In the genomic region with DNA sequence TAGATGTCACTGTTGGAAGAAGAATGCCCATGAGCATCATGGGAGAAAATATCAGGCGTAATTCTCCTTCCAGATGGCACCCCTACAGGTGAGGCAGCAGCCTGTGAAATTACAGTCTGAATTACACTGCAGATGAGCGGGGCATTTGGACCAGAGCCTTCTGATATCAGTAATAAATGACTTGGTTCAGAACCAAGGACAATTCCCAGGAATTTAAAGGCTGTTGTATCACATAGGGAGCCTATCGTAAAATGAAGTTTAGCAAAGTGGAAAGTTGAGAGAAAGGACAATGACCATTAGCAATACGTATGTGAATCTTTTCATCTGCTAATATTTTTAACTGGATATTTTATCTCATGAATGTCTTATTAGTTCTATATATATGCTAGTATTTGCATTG, we compare ENCODE assay signal across 2 cellular contexts.
A peak's percentile ranks its signal among the peaks of the same experiment; 100 is the strongest.
TF ChIP-seq lines count a peak whose summit lies in the region.

No MANE protein-coding gene starts in this region.

TF ChIP-seq in GM23338, 12 proteins besides CTCF, POLR2A, EP300 and RAD21 (continued from another document):
- TF ChIP-seq, protein P1, sequence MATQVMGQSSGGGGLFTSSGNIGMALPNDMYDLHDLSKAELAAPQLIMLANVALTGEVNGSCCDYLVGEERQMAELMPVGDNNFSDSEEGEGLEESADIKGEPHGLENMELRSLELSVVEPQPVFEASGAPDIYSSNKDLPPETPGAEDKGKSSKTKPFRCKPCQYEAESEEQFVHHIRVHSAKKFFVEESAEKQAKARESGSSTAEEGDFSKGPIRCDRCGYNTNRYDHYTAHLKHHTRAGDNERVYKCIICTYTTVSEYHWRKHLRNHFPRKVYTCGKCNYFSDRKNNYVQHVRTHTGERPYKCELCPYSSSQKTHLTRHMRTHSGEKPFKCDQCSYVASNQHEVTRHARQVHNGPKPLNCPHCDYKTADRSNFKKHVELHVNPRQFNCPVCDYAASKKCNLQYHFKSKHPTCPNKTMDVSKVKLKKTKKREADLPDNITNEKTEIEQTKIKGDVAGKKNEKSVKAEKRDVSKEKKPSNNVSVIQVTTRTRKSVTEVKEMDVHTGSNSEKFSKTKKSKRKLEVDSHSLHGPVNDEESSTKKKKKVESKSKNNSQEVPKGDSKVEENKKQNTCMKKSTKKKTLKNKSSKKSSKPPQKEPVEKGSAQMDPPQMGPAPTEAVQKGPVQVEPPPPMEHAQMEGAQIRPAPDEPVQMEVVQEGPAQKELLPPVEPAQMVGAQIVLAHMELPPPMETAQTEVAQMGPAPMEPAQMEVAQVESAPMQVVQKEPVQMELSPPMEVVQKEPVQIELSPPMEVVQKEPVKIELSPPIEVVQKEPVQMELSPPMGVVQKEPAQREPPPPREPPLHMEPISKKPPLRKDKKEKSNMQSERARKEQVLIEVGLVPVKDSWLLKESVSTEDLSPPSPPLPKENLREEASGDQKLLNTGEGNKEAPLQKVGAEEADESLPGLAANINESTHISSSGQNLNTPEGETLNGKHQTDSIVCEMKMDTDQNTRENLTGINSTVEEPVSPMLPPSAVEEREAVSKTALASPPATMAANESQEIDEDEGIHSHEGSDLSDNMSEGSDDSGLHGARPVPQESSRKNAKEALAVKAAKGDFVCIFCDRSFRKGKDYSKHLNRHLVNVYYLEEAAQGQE (IDR thresholded peaks at IDR 0.05; ENCODE audit: unreplicated experiment): peak; percentile 26

TF ChIP-seq in WTC11, 78 proteins besides CTCF, POLR2A, EP300 and RAD21 (continued from another document):
- TF ChIP-seq ZNF423 (CRISPR knock-in tag; IDR thresholded peaks at IDR 0.05): no peak
- TF ChIP-seq JUN (CRISPR knock-in tag; IDR thresholded peaks at IDR 0.05): no peak
- no peak for TF ChIP-seq GABPB1 (CRISPR knock-in tag; IDR thresholded peaks at IDR 0.05)
- TF ChIP-seq GTF2I (CRISPR knock-in tag; conservative IDR thresholded peaks at IDR 0.05): no peak
- no peak for TF ChIP-seq OVOL2 (CRISPR knock-in tag; IDR thresholded peaks at IDR 0.05; ENCODE audit: borderline replicate concordance)
- TF ChIP-seq RORB (CRISPR knock-in tag; IDR thresholded peaks at IDR 0.05): no peak
- TF ChIP-seq, protein P2, sequence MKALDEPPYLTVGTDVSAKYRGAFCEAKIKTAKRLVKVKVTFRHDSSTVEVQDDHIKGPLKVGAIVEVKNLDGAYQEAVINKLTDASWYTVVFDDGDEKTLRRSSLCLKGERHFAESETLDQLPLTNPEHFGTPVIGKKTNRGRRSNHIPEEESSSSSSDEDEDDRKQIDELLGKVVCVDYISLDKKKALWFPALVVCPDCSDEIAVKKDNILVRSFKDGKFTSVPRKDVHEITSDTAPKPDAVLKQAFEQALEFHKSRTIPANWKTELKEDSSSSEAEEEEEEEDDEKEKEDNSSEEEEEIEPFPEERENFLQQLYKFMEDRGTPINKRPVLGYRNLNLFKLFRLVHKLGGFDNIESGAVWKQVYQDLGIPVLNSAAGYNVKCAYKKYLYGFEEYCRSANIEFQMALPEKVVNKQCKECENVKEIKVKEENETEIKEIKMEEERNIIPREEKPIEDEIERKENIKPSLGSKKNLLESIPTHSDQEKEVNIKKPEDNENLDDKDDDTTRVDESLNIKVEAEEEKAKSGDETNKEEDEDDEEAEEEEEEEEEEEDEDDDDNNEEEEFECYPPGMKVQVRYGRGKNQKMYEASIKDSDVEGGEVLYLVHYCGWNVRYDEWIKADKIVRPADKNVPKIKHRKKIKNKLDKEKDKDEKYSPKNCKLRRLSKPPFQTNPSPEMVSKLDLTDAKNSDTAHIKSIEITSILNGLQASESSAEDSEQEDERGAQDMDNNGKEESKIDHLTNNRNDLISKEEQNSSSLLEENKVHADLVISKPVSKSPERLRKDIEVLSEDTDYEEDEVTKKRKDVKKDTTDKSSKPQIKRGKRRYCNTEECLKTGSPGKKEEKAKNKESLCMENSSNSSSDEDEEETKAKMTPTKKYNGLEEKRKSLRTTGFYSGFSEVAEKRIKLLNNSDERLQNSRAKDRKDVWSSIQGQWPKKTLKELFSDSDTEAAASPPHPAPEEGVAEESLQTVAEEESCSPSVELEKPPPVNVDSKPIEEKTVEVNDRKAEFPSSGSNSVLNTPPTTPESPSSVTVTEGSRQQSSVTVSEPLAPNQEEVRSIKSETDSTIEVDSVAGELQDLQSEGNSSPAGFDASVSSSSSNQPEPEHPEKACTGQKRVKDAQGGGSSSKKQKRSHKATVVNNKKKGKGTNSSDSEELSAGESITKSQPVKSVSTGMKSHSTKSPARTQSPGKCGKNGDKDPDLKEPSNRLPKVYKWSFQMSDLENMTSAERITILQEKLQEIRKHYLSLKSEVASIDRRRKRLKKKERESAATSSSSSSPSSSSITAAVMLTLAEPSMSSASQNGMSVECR (CRISPR knock-in tag; IDR thresholded peaks at IDR 0.05; ENCODE audit: borderline replicate concordance): no peak
- TF ChIP-seq, protein P3, sequence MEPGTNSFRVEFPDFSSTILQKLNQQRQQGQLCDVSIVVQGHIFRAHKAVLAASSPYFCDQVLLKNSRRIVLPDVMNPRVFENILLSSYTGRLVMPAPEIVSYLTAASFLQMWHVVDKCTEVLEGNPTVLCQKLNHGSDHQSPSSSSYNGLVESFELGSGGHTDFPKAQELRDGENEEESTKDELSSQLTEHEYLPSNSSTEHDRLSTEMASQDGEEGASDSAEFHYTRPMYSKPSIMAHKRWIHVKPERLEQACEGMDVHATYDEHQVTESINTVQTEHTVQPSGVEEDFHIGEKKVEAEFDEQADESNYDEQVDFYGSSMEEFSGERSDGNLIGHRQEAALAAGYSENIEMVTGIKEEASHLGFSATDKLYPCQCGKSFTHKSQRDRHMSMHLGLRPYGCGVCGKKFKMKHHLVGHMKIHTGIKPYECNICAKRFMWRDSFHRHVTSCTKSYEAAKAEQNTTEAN (CRISPR knock-in tag; IDR thresholded peaks at IDR 0.05): no peak
TF ChIP-seq in WTC11: peak in this region for 0.
